Comparison of ENCODE assay signal across 1 cellular context in genomic region chr7:92584953-92585352, GRCh38.
TF ChIP-seq lines count a peak whose summit lies in the region.

No MANE protein-coding gene starts in this region.

TF ChIP-seq in H1, 55 proteins besides CTCF, POLR2A, EP300 and RAD21 (continued from another document):
- TF ChIP-seq ATF3 (IDR thresholded peaks at IDR 0.05; ENCODE audit: insufficient read depth, low read depth, low read length) (no peak), CHD1 (IDR thresholded peaks at IDR 0.05; ENCODE audit: low read depth, low read length) (no peak), PHF8 (conservative IDR thresholded peaks at IDR 0.05; ENCODE audit: low read depth, low read length) (no peak), SIRT6 (IDR thresholded peaks at IDR 0.05; ENCODE audit: low read length) (no peak), USF2 (IDR thresholded peaks at IDR 0.05; ENCODE audit: low read length) (no peak), ASH2L (IDR thresholded peaks at IDR 0.05; ENCODE audit: low read length) (no peak), MAFK (IDR thresholded peaks at IDR 0.05; ENCODE audit: low read depth, low read length) (peak; percentile 13; the same call in 1 of the 2 replicates), CTBP2 (IDR thresholded peaks at IDR 0.05; ENCODE audit: borderline replicate concordance, insufficient read depth, insufficient read length, low read length) (no peak), CHD7 (IDR thresholded peaks at IDR 0.05; ENCODE audit: insufficient replicate concordance, low read length) (no peak), SRF (IDR thresholded peaks at IDR 0.05; ENCODE audit: low read depth, low read length) (peak; percentile 100), TEAD4 (IDR thresholded peaks at IDR 0.05; ENCODE audit: low read depth, low read length) (no peak), E2F6 (IDR thresholded peaks at IDR 0.05) (no peak), KDM5A (IDR thresholded peaks at IDR 0.05; ENCODE audit: low read length) (no peak), EZH2 (IDR thresholded peaks at IDR 0.05; ENCODE audit: low read depth, low read length, severe bottlenecking) (no peak), TBP (IDR thresholded peaks at IDR 0.05; ENCODE audit: low read depth, low read length) (no peak), BCL11A (IDR thresholded peaks at IDR 0.05; ENCODE audit: low read depth in 2 of 2, low read length in 2 of 2) (no peak), JUND (IDR thresholded peaks at IDR 0.05; ENCODE audit: low read length) (no peak), MAX (IDR thresholded peaks at IDR 0.05) (no peak), TAF7 (optimal IDR thresholded peaks at IDR 0.05; ENCODE audit: borderline replicate concordance, low read depth, low read length) (no peak), SP4 (IDR thresholded peaks at IDR 0.05; ENCODE audit: low read length) (no peak), CREB1 (IDR thresholded peaks at IDR 0.05) (no peak), CBX5 (IDR thresholded peaks at IDR 0.05; ENCODE audit: low read depth, low read length) (no peak)
